Comparison of ENCODE assay signal across 1 cellular context in the genomic region with DNA sequence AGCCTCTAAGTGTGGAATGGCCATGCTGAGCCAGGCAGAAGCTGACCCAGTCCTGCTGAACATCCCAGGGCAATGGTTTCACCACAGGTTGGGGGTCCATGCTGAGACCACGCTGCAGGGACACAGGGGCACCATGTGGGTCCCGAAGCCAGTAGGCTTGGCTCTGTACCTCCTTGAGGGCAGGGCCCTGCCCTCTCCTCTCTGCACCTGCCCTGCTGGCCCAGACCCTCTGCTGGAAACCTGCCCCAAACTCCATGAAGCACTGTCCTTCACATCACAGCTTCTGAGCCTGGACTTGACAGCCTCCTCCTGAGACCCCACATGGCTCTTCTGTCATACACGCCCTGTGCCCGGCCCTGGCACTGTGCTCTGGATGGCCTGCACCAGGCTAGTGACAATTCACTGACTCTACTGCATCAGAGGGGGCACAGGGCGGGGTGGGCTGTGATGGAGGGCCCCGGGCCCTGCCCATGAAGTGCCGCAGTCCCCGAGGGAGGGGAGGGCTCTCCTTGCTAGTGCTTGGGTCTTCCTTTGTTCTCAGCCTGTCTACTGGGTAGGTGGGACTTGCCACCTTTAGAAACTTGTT.
TF ChIP-seq lines count a peak whose summit lies in the region.

No MANE protein-coding gene starts in this region.

TF ChIP-seq in H1, 55 proteins besides CTCF, POLR2A, EP300 and RAD21:
- TF ChIP-seq PHF8 (conservative IDR thresholded peaks at IDR 0.05; ENCODE audit: low read depth, low read length) (no peak), CHD2 (IDR thresholded peaks at IDR 0.05; ENCODE audit: low read length) (no peak), SUZ12 (IDR thresholded peaks at IDR 0.05; ENCODE audit: low read length) (no peak), SIRT6 (IDR thresholded peaks at IDR 0.05; ENCODE audit: low read length) (no peak), POU5F1 (IDR thresholded peaks at IDR 0.05; ENCODE audit: low read depth, low read length) (no peak), POLR2AphosphoS5 (IDR thresholded peaks at IDR 0.05; ENCODE audit: low read depth, low read length) (no peak), EZH2 (IDR thresholded peaks at IDR 0.05; ENCODE audit: low read depth, low read length, severe bottlenecking) (no peak)
